In genomic region chr1:28735961-28736449, GRCh38 we compare ENCODE assay signal across 8 cellular contexts. TPM values are rescaled to one million over a fixed set of nuclear protein-coding genes. Genes with fewer than 3 reads are reported as not detected.
A peak's percentile ranks its signal among the peaks of the same experiment; 100 is the strongest.
DNase-seq lines count a peak whose midpoint lies in the region; ATAC-seq, FAIRE-seq and TF ChIP-seq lines count a peak whose summit lies in the region.

No MANE protein-coding gene starts in this region.

- DNase-seq in SJSA1 (ENCODE audit: low read depth in 1 of 2, low spot score in 2 of 2) (no peak), fibroblast of lung (ENCODE audit: low read depth in 2 of 2) (peak in 1 of 2 donors; percentile 23), KG1 (lab: John Stamatoyannopoulos, UW) (no peak), HCEC 1CT (no peak), nucleus accumbens (lab: John Stamatoyannopoulos, UW) (no peak)

- H3K9me3 ChIP-seq in SJSA1 (replicated peaks) (no peaks in the 10 kb centered on the region), fibroblast of lung (ENCODE audit: control insufficient read depth, insufficient read depth, low read depth, low read length) (no peaks in the 10 kb centered on the region)

- no peak for ATAC-seq in HG02588 (IDR thresholded peaks at IDR 0.05; ENCODE audit: unreplicated experiment)

- H3K27me3 ChIP-seq in SJSA1 (replicated peaks) (no peaks in the 10 kb centered on the region), fibroblast of lung (ENCODE audit: control insufficient read depth, insufficient read depth, low read length) (no peaks in the 10 kb centered on the region), rectal smooth muscle tissue (ENCODE audit: control insufficient read depth, insufficient read depth, low read length) (no peaks in the 10 kb centered on the region)

- peak overlapping the region; percentile 56 for H3K27ac ChIP-seq in SJSA1
- peak overlapping the region; percentile 77 for H3K27ac ChIP-seq in fibroblast of lung (ENCODE audit: insufficient read depth, low read length)
- H3K27ac ChIP-seq in rectal smooth muscle tissue (ENCODE audit: low read depth, low read length) = peak overlapping the region; percentile 96

- H4K20me1 ChIP-seq in fibroblast of lung (ENCODE audit: control insufficient read depth, extremely low read depth, insufficient read depth, low read length) = no peaks in the 10 kb centered on the region

- H3K4me3 ChIP-seq in SJSA1 (peak overlapping the region; percentile 89), fibroblast of lung (replicated peaks in 1 of 4; ENCODE audit: control extremely low read depth in 1 of 4, insufficient read depth in 1 of 4, low read depth in 3 of 4, low read length in 4 of 4) (peak overlapping the region; percentile 30 to 93 (median 50)), rectal smooth muscle tissue (ENCODE audit: low read length) (peak overlapping the region; percentile 76)

- FAIRE-seq in G401.6 (lab: Jason Lieb, UNC) = peak; percentile 28

- H3K9ac ChIP-seq in fibroblast of lung (ENCODE audit: insufficient read depth, low read length) = peak overlapping the region; percentile 94
- H3K9ac ChIP-seq in rectal smooth muscle tissue (ENCODE audit: low read length) = peak overlapping the region; percentile 67

- H3K4me1 ChIP-seq in SJSA1 (replicated peaks) (peaks cover 15% of the 10 kb centered on the region), fibroblast of lung (ENCODE audit: control insufficient read depth, extremely low read depth, insufficient read depth, low read length) (peaks cover 2% of the 10 kb centered on the region), rectal smooth muscle tissue (ENCODE audit: control insufficient read depth, insufficient read depth, low read length) (peaks cover 10% of the 10 kb centered on the region)

- TF ChIP-seq CTCF in fibroblast of lung (conservative IDR thresholded peaks at IDR 0.05 in 1 of 2, IDR thresholded peaks at IDR 0.05 in 1 of 2; ENCODE audit: low read depth in 1 of 2, low read length in 2 of 2) = no peak

- peak overlapping the region; percentile 90 for H2AFZ ChIP-seq in fibroblast of lung (ENCODE audit: low read length)

- peak overlapping the region; percentile 80 for H3K4me2 ChIP-seq in fibroblast of lung (ENCODE audit: extremely low read depth, insufficient read depth, low read length)

- H3K36me3 ChIP-seq in SJSA1 (peaks cover 40% of the 10 kb centered on the region), fibroblast of lung (ENCODE audit: control insufficient read depth, insufficient read depth, low read length) (peaks cover 3% of the 10 kb centered on the region), rectal smooth muscle tissue (ENCODE audit: control insufficient read depth, insufficient read depth, low read length) (peaks cover 9% of the 10 kb centered on the region)

- peaks cover 40% of the 10 kb centered on the region for H3K79me2 ChIP-seq in fibroblast of lung (ENCODE audit: control insufficient read depth, insufficient read depth, low read length)

RNA-seq across cellular contexts. Expression of gene YTHDF2, which starts 0.7 kb away (rescaled TPM):
- 35.7 and 46.4 TPM in 2 replicates for total RNA-seq in SJSA1 (2014; rRNA removed; shearing (Covaris generic))
- total RNA-seq in fibroblast of lung = 57.3 and 57.5 TPM in 2 replicates
- polyA plus RNA-seq in fibroblast of lung = 87.9 and 89.0 TPM in 2 replicates
- 56.9 and 64.9 TPM in 2 replicates for polyA plus RNA-seq in fibroblast of lung (2012)
- 72.5 and 109 TPM in 2 replicates for polyA minus RNA-seq in fibroblast of lung (ENCODE audit: low replicate concordance)
